11 cellular contexts compared by ENCODE assay signal in genomic region chr16:17302213-17302612, GRCh38.
DNase-seq lines count a peak whose midpoint lies in the region; ATAC-seq and TF ChIP-seq lines count a peak whose summit lies in the region.
"Had no signal": no experiment of that assay in that cellular context is flagged by ENCODE, and none has a peak within 500 bp of the region (broad histone marks: within the 10 kb centered on the region; RNA-seq: fewer than 3 reads in every experiment).

No MANE protein-coding gene starts in this region.

- peaks cover 61% of the 10 kb centered on the region for H3K4me1 Mint-ChIP-seq in CD4-positive, alpha-beta T cell (ENCODE audit: low read depth)
- peaks cover 50 to 55% of the 10 kb centered on the region in 2 experiments for H3K4me1 Mint-ChIP-seq in H9

- H2BK12ac ChIP-seq in H9 (ENCODE audit: insufficient read length, low read depth, low read length) = no peak overlapping the region

- H3K27me3 Mint-ChIP-seq in CD4-positive, alpha-beta T cell = no peaks in the 10 kb centered on the region
- H3K27me3 Mint-ChIP-seq in H9 (ENCODE audit: low read depth) = no peaks in the 10 kb centered on the region

- WGBS in H9 (ENCODE audit: extremely low coverage, insufficient read length, low lambda C conversion rate) = no CpG with 5 or more reads among the region's 4 CpGs

- no peaks in the 10 kb centered on the region for H3K23me2 ChIP-seq in H9 (ENCODE audit: insufficient read length, low read depth, low read length, poor library complexity, severe bottlenecking)

- H3K4me3 Mint-ChIP-seq in CD4-positive, alpha-beta T cell = no peak overlapping the region
- H3K4me3 Mint-ChIP-seq in H9 = no peak overlapping the region

- intact Hi-C loops in CD4-positive, alpha-beta T cell (cut with DNase I, micrococcal nuclease) = no loop called here

- H3K79me1 ChIP-seq in H9 (ENCODE audit: insufficient read depth, low read depth, low read length, poor library complexity, severe bottlenecking) = no peaks in the 10 kb centered on the region

- H3K9ac ChIP-seq in H9 (ENCODE audit: extremely low read depth, insufficient read length, low read length) = no peak overlapping the region

- CTCF ChIA-PET in CD4-positive, alpha-beta T cell (lab: Charles Lee) = no interaction called here
- CTCF ChIA-PET in HEK293T (lab: Yijun Ruan, JAX) = no interaction called here

- no peak overlapping the region for H3T11ph ChIP-seq in H9 (ENCODE audit: low read length)

- POLR2A ChIA-PET in CD4-positive, alpha-beta T cell (lab: Charles Lee) = interaction anchor here (1.0 to 1.2 kb wide), 3 partner anchors 9 to 73 kb away, joined by 3 to 4 read pairs (median 3); no protein-coding TSS in a partner anchor
- POLR2A ChIA-PET in HEK293T (lab: Yijun Ruan, JAX) = no interaction called here

- no peak overlapping the region for H2AK5ac ChIP-seq in H9 (ENCODE audit: insufficient read length, low read length)

- H2BK20ac ChIP-seq in H9 (ENCODE audit: low read depth, low read length, poor library complexity, severe bottlenecking) = no peak overlapping the region

- no peaks in the 10 kb centered on the region for H3K9me3 Mint-ChIP-seq in CD4-positive, alpha-beta T cell
- H3K9me3 Mint-ChIP-seq in H9 = no peaks in the 10 kb centered on the region

- no peak overlapping the region for H4K5ac ChIP-seq in H9 (ENCODE audit: insufficient read length, low read depth, low read length)

- no peak overlapping the region for H3K56ac ChIP-seq in H9 (ENCODE audit: insufficient read length, low read depth, low read length)

- no peaks in the 10 kb centered on the region for H3K36me3 Mint-ChIP-seq in CD4-positive, alpha-beta T cell (ENCODE audit: low read depth)
- no peaks in the 10 kb centered on the region for H3K36me3 Mint-ChIP-seq in H9 (ENCODE audit: insufficient read depth in 1 of 3, low read depth in 3 of 3)

- no peak overlapping the region for H3K27ac ChIP-seq in CD4-positive, alpha-beta T cell (ENCODE audit: low read depth, low read length)
- peak overlapping the region; percentile 88 for H3K27ac ChIP-seq in VCaP
- H3K27ac ChIP-seq in H9 (ENCODE audit: insufficient read length, low read depth, low read length) = no peak overlapping the region

- no peak overlapping the region for H4K91ac ChIP-seq in H9 (ENCODE audit: insufficient read length, low read depth, low read length)

- H3K79me2 ChIP-seq in H9 (ENCODE audit: insufficient read depth, low read length) = no peaks in the 10 kb centered on the region

- no peak overlapping the region for H2BK15ac ChIP-seq in H9 (ENCODE audit: low read depth, low read length)

- H2BK120ac ChIP-seq in H9 (ENCODE audit: low read depth, low read length, poor library complexity, severe bottlenecking) = no peak overlapping the region

- no peak for TF ChIP-seq CTCF in CD4-positive, alpha-beta T cell (IDR thresholded peaks at IDR 0.05)
- TF ChIP-seq CTCF in VCaP (conservative IDR thresholded peaks at IDR 0.05) = no peak
- TF ChIP-seq CTCF in H9 (conservative IDR thresholded peaks at IDR 0.05) = no peak

- no peak overlapping the region for H3K4ac ChIP-seq in H9 (ENCODE audit: low read depth, low read length)

- no peaks in the 10 kb centered on the region for H3K9me3 ChIP-seq in CD4-positive, alpha-beta T cell (ENCODE audit: control insufficient read depth, low read length)
- H3K9me3 ChIP-seq in H9 (ENCODE audit: control insufficient read depth, low read depth, low read length) = no peaks in the 10 kb centered on the region

- H2AFZ ChIP-seq in H9 (ENCODE audit: low read length) = no peak overlapping the region

- no peak overlapping the region for H4K8ac ChIP-seq in H9 (replicated peaks; ENCODE audit: insufficient read length, low read depth, low read length)

- no peak overlapping the region for H3K18ac ChIP-seq in H9 (ENCODE audit: insufficient read length, low read depth, low read length)

- H2BK5ac ChIP-seq in H9 (ENCODE audit: insufficient read length, low read length) = no peak overlapping the region

- no peaks in the 10 kb centered on the region for H3K27me3 ChIP-seq in CD4-positive, alpha-beta T cell (ENCODE audit: control insufficient read depth, insufficient read depth, low read length)
- no peaks in the 10 kb centered on the region for H3K27me3 ChIP-seq in H9 (ENCODE audit: insufficient read depth, low read length)

- H3K14ac ChIP-seq in H9 (ENCODE audit: insufficient read depth, low read length) = no peak overlapping the region

- no peak overlapping the region for H3K4me2 ChIP-seq in H9 (ENCODE audit: insufficient read depth, insufficient read length, low read length)

- peak overlapping the region; percentile 34 for H3K27ac Mint-ChIP-seq in CD4-positive, alpha-beta T cell
- no peak overlapping the region for H3K27ac Mint-ChIP-seq in H9

- no peak for DNase-seq in CD4-positive, alpha-beta T cell
- peak; percentile 23 for DNase-seq in GM19238 (ENCODE audit: insufficient read length, low spot score)
- DNase-seq in NCI-H748 (lab: John Stamatoyannopoulos, UW; ENCODE audit: unreplicated experiment) = no peak
- DNase-seq in COR-L47 (lab: John Stamatoyannopoulos, UW) = no peak
- no peak for DNase-seq in H9
- DNase-seq in HEK293T (ENCODE audit: extremely low spot score) = no peak
- DNase-seq: activated naive CD4-positive, alpha-beta T cell treated with anti-CD3 and anti-CD28 coated beads, Interleukin-2, amount 50 U/mL, for 16 hours; T-helper 9 cell had no signal

- H3K4me1 ChIP-seq in H9 (ENCODE audit: insufficient read depth, low read length) = peaks cover 15% of the 10 kb centered on the region; the same call in 1 of the 2 replicates

- H4K20me1 ChIP-seq in H9 (ENCODE audit: control insufficient read depth, insufficient read depth, insufficient read length) = no peaks in the 10 kb centered on the region

- ATAC-seq in CD4-positive, alpha-beta T cell (ENCODE audit: poor library complexity) = peak; percentile 44
- peak; percentile 14 for ATAC-seq in HG03066 (IDR thresholded peaks at IDR 0.05; ENCODE audit: low read depth, unreplicated experiment)
- ATAC-seq: K562 had no signal

- no peak overlapping the region for H3K23ac ChIP-seq in H9 (ENCODE audit: insufficient read length, low read depth, low read length)

TF ChIP-seq in HEK293T, 16 proteins besides CTCF, POLR2A, EP300 and RAD21:
- no peak for TF ChIP-seq FOXK2 (IDR thresholded peaks at IDR 0.05)
- no peak for TF ChIP-seq FOXM1 (IDR thresholded peaks at IDR 0.05; ENCODE audit: borderline replicate concordance)
- TF ChIP-seq FOXA1 (IDR thresholded peaks at IDR 0.05) = no peak
- TF ChIP-seq LEF1 (IDR thresholded peaks at IDR 0.05; ENCODE audit: borderline replicate concordance) = no peak
- TF ChIP-seq BHLHE40 (IDR thresholded peaks at IDR 0.05; ENCODE audit: borderline replicate concordance) = no peak
- no peak for TF ChIP-seq NFRKB (IDR thresholded peaks at IDR 0.05)
- TF ChIP-seq SP1 (IDR thresholded peaks at IDR 0.05) = no peak
- TF ChIP-seq PKNOX1 (IDR thresholded peaks at IDR 0.05) = no peak
TF ChIP-seq in HEK293T: peak in this region for 0.
